In genomic region chr14:31421200-31421599, GRCh38 we compare ENCODE assay signal across 8 cellular contexts. TPM values are rescaled to one million over a fixed set of nuclear protein-coding genes. Genes with fewer than 3 reads are reported as not detected.
A peak's percentile ranks its signal among the peaks of the same experiment; 100 is the strongest.
DNase-seq lines count a peak whose midpoint lies in the region; ATAC-seq and TF ChIP-seq lines count a peak whose summit lies in the region.

No MANE protein-coding gene starts in this region.

- H3K4me1 ChIP-seq in DND-41 (ENCODE audit: insufficient read depth, low read length) (peaks cover 13% of the 10 kb centered on the region), duodenal mucosa (ENCODE audit: control insufficient read depth in 1 of 2, insufficient read depth in 2 of 2, low read length in 2 of 2) (peaks cover 10 to 11% of the 10 kb centered on the region in 2 donors)

- H3K9me3 ChIP-seq in DND-41 (ENCODE audit: insufficient read depth, low read length, severe bottlenecking): no peaks in the 10 kb centered on the region
- H3K9me3 ChIP-seq in duodenal mucosa (ENCODE audit: control insufficient read depth in 1 of 2, low read length in 2 of 2): no peaks in the 10 kb centered on the region

- peak overlapping the region; percentile 42 for H3K4me3 Mint-ChIP-seq in osteocyte (ENCODE audit: unreplicated experiment)

- no peaks in the 10 kb centered on the region for H4K20me1 ChIP-seq in DND-41 (ENCODE audit: insufficient read depth, low read length)

- H3K79me2 ChIP-seq in DND-41 (ENCODE audit: insufficient read depth, low read length): no peaks in the 10 kb centered on the region

- peaks cover 22% of the 10 kb centered on the region for H3K4me1 Mint-ChIP-seq in osteocyte (ENCODE audit: unreplicated experiment)

- no peaks in the 10 kb centered on the region for H3K9me3 Mint-ChIP-seq in osteocyte (ENCODE audit: unreplicated experiment)

- no peak for ATAC-seq in DND-41 (ENCODE audit: insufficient read depth, low read depth)

- peak overlapping the region in 1 of 2 experiments; percentile 95; a peak in 1 of 4 replicates for H3K4me3 ChIP-seq in DND-41 (ENCODE audit: low read depth in 1 of 2, low read length in 2 of 2)
- H3K4me3 ChIP-seq in NB4 (ENCODE audit: low read depth, low read length): peak overlapping the region; percentile 56
- H3K4me3 ChIP-seq in duodenal mucosa (ENCODE audit: low read depth in 1 of 2, low read length in 2 of 2): peak overlapping the region; percentile 81 to 86

- no peak overlapping the region for H3K27ac ChIP-seq in DND-41 (ENCODE audit: low read length)
- H3K27ac ChIP-seq in duodenal mucosa (ENCODE audit: low read depth, low read length): no peak overlapping the region

- peak overlapping the region; percentile 60; the same call in 1 of the 2 replicates for H3K9ac ChIP-seq in DND-41 (ENCODE audit: low read depth, low read length)
- H3K9ac ChIP-seq in duodenal mucosa (ENCODE audit: low read depth in 1 of 2, low read length in 2 of 2): peak overlapping the region in 1 of 2 donors; percentile 78

- H3K27me3 Mint-ChIP-seq in osteocyte (ENCODE audit: unreplicated experiment): no peaks in the 10 kb centered on the region

- H2AFZ ChIP-seq in DND-41 (ENCODE audit: low read depth, low read length): peak overlapping the region; percentile 90

- DNase-seq in DND-41 (no peak), NB4 (ENCODE audit: low read depth) (no peak), osteocyte (ENCODE audit: extremely low spot score, unreplicated experiment) (no peak), NCI-H748 treated with DMSO at 0.1 percent for 48 hours (lab: John Stamatoyannopoulos, UW) (no peak), NCI-H2029 treated with DMSO at 0.1 percent for 48 hours (lab: John Stamatoyannopoulos, UW) (no peak), NOMO-1 treated with DMSO at 0.1 percent for 48 hours (lab: John Stamatoyannopoulos, UW; ENCODE audit: unreplicated experiment) (no peak), islet precursor cell (no peak)

- TF ChIP-seq CTCF in DND-41 (IDR thresholded peaks at IDR 0.05; ENCODE audit: borderline replicate concordance, extremely low read depth, low read length, poor library complexity, severe bottlenecking): no peak
- TF ChIP-seq CTCF in NB4 (IDR thresholded peaks at IDR 0.05; ENCODE audit: low read depth, low read length): no peak
- TF ChIP-seq CTCF in osteocyte (IDR thresholded peaks at IDR 0.05): no peak

- H3K36me3 Mint-ChIP-seq in osteocyte (ENCODE audit: unreplicated experiment): no peaks in the 10 kb centered on the region

- H3K36me3 ChIP-seq in DND-41 (ENCODE audit: insufficient read depth, low read length) (no peaks in the 10 kb centered on the region; the same call in 1 of the 2 replicates), duodenal mucosa (ENCODE audit: control insufficient read depth in 1 of 2, insufficient read depth in 2 of 2, low read length in 2 of 2) (no peaks in the 10 kb centered on the region)

- peak overlapping the region; percentile 72 for H3K4me2 ChIP-seq in DND-41 (ENCODE audit: insufficient read depth, low read length)

- H3K27me3 ChIP-seq in DND-41 (ENCODE audit: insufficient read depth, low read length, poor library complexity) (no peaks in the 10 kb centered on the region), duodenal mucosa (ENCODE audit: control insufficient read depth in 1 of 2, insufficient read depth in 2 of 2, low read length in 2 of 2) (no peaks in the 10 kb centered on the region)

- TF ChIP-seq POLR2A in NB4 (IDR thresholded peaks at IDR 0.05; ENCODE audit: extremely low read depth, insufficient read length): no peak

- H3K27ac Mint-ChIP-seq in osteocyte (ENCODE audit: unreplicated experiment): peak overlapping the region; percentile 96

RNA-seq across cellular contexts. Expression of gene HEATR5A, which starts 0.8 kb away (rescaled TPM):
- total RNA-seq in osteocyte: 48.3 and 56.2 TPM in 2 replicates

RNA-seq across cellular contexts. Expression of gene DTD2, which starts 36.1 kb away (rescaled TPM):
- 25.5 and 26.5 TPM in 2 replicates for total RNA-seq in osteocyte
